8 cellular contexts compared by ENCODE assay signal in the genomic region with DNA sequence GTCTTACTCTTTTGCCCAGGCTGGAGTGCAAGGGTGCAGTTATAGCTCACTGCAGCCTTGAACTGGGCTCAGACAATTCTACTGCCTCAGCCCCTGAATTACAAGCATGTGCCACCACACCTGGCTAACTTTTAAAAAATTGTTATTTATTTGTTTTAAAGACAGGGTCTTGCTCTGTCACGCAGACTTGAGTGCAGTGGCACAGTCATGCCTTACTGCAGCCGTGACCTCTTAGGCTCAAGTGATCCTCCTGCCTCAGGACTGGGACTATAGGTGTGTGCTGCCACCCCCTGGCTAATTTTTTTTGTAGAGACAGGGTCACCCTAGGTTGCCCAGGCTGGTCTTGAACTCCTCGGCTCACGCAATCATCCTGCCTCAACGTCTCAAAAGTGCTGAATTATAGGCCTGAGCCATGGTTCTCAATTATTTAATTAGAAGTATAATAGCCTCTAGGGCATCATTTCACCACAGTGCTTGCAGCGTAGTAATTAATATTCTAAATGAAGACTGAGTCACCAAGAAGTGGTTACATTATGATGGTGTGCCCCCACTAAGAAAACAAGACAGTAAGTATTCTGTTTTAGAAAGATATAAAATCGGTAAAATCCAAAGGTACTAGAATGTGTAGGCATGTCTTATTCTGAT.
DNase-seq lines count a peak whose midpoint lies in the region; ATAC-seq, FAIRE-seq and TF ChIP-seq lines count a peak whose summit lies in the region.

No MANE protein-coding gene starts in this region.

- TF ChIP-seq POLR2A in GM18505 (IDR thresholded peaks at IDR 0.05; ENCODE audit: borderline replicate concordance, extremely low read depth, insufficient read depth, insufficient read length) (no peak), K562 (conservative IDR thresholded peaks at IDR 0.05) (no peak), HepG2 (IDR thresholded peaks at IDR 0.05; ENCODE audit: insufficient read depth in 1 of 2, low read depth in 2 of 2, low read length in 2 of 2) (peak; percentile 25 to 33; a peak in 1 of 4 replicates), stomach (IDR thresholded peaks at IDR 0.05) (no peak)

- FAIRE-seq in K562 (lab: Jason Lieb, UNC): peak; percentile 86
- FAIRE-seq in HepG2 (lab: Jason Lieb, UNC): no peak

- 29% methylated on average over 7 of the region's 7 CpGs for WGBS in K562 (ENCODE audit: insufficient coverage, low coverage, missing lambda C conversion rate)
- 71% methylated on average over 7 of the region's 7 CpGs for WGBS in HepG2 (ENCODE audit: low lambda C conversion rate)
- 43 to 62% (median 49%) methylated on average over 7 of the region's 7 CpGs for WGBS in stomach, 5 donors

- intact Hi-C loops in K562 (cut with micrococcal nuclease) (loop anchor here (1.0 to 5.0 kb wide), 3 partner anchors 42 to 386 kb away; no protein-coding TSS in a partner anchor), HepG2 (cut with micrococcal nuclease; ENCODE audit: unreplicated experiment) (loop anchor here (1.0 to 5.0 kb wide), 4 partner anchors 36 to 371 kb away; no protein-coding TSS in a partner anchor), stomach (cut with DNase I; ENCODE audit: low total_unique reads) (no loop called here)

- TF ChIP-seq CTCF in K562 (IDR thresholded peaks at IDR 0.05 in 2 of 3, conservative IDR thresholded peaks at IDR 0.05 in 1 of 3; ENCODE audit: insufficient read depth in 2 of 3, low read depth in 1 of 3, low read length in 3 of 3) (peak; percentile 60 to 72 (median 66)), HepG2 (CRISPR knock-in tag; IDR thresholded peaks at IDR 0.05) (peak; percentile 76), stomach (IDR thresholded peaks at IDR 0.05) (peak in 4 of 7 experiments; percentile 24 to 66 (median 50))

- DNase-seq in AML-193 (lab: John Stamatoyannopoulos, UW) (peak; percentile 18 to 35), SK-N-DZ (ENCODE audit: low spot score) (peak; percentile 53), K562 (ENCODE audit: extremely low read depth in 1 of 4, low spot score in 3 of 4) (peak in 1 of 4 experiments; percentile 68), HepG2 (ENCODE audit: low spot score) (peak; percentile 53), stomach (peak; percentile 62)

- BruUV-seq in K562 (replicated peaks; lab: Mats Ljungman, UMichigan) (no TSS peak), HepG2 (replicated peaks; lab: Mats Ljungman, UMichigan) (no TSS peak)

- ATAC-seq in GM18505 (IDR thresholded peaks at IDR 0.05; ENCODE audit: unreplicated experiment) (peak; percentile 83), HG03175 (IDR thresholded peaks at IDR 0.05; ENCODE audit: unreplicated experiment) (peak; percentile 70), K562 (peak; percentile 99), HepG2 (peak; percentile 77), GM21367 (IDR thresholded peaks at IDR 0.05; ENCODE audit: unreplicated experiment) (no peak)

- H4K20me1 ChIP-seq in K562 (replicated peaks; ENCODE audit: control insufficient read depth, insufficient read depth, low read length): no peaks in the 10 kb centered on the region
- peaks cover 100% of the 10 kb centered on the region for H4K20me1 ChIP-seq in HepG2 (ENCODE audit: insufficient read depth, low read length)

- peak; percentile 81 to 87 for TF ChIP-seq RAD21 in K562 (CRISPR knock-in tag; conservative IDR thresholded peaks at IDR 0.05 in 1 of 2, IDR thresholded peaks at IDR 0.05 in 1 of 2)
- TF ChIP-seq RAD21 in HepG2 (CRISPR knock-in tag; IDR thresholded peaks at IDR 0.05): peak; percentile 70

- H3K4me2 ChIP-seq in K562 (ENCODE audit: insufficient read depth, low read length) (no peak overlapping the region), HepG2 (ENCODE audit: low read depth, low read length) (peak overlapping the region; percentile 19; the same call in 1 of the 2 replicates)

- H3K36me3 ChIP-seq in K562 (ENCODE audit: control insufficient read depth, insufficient read depth, low read length) (0 out of 3 replicates have a peak, but pooled peaks cover 3% of the 10 kb centered on the region), HepG2 (replicated peaks in 1 of 2; ENCODE audit: control insufficient read depth in 1 of 2, insufficient read depth in 2 of 2, low read length in 2 of 2) (peaks cover 1 to 57% of the 10 kb centered on the region in 2 experiments), stomach (no peaks in the 10 kb centered on the region)

- H3K79me2 ChIP-seq in K562 (ENCODE audit: control insufficient read depth, insufficient read depth, low read length) (no peaks in the 10 kb centered on the region; the same call in 2 of the 3 replicates), HepG2 (ENCODE audit: insufficient read depth, low read length) (peaks cover 100% of the 10 kb centered on the region)

- H3K27me3 ChIP-seq in K562 (ENCODE audit: control insufficient read depth in 2 of 2, insufficient read depth in 2 of 2, low read length in 2 of 2) (no peaks in the 10 kb centered on the region), HepG2 (ENCODE audit: control insufficient read depth in 1 of 2, insufficient read depth in 2 of 2, low read length in 2 of 2) (no peaks in the 10 kb centered on the region), stomach (no peaks in the 10 kb centered on the region)

- H3K9me1 ChIP-seq in K562 (ENCODE audit: control insufficient read depth, insufficient read depth, low read length): no peaks in the 10 kb centered on the region

- H3K4me3 ChIP-seq in K562 (no peak overlapping the region), HepG2 (replicated peaks in 1 of 3; ENCODE audit: insufficient read depth in 1 of 3, low read depth in 2 of 3, low read length in 3 of 3) (no peak overlapping the region), stomach (no peak overlapping the region)

- H3K9ac ChIP-seq in K562 (ENCODE audit: insufficient read depth in 1 of 2, low read depth in 2 of 2, low read length in 2 of 2): no peak overlapping the region
- no peak overlapping the region for H3K9ac ChIP-seq in HepG2 (ENCODE audit: insufficient read depth, low read depth, low read length)

- CTCF ChIA-PET in K562 (lab: Yijun Ruan, JAX; ENCODE audit: low intra/inter-chr PET ratio): interaction anchor here (0.6 to 2.0 kb wide), 4 partner anchors 30 to 385 kb away, joined by 3 to 15 read pairs (median 4); no protein-coding TSS in a partner anchor
- CTCF ChIA-PET in HepG2 (lab: Yijun Ruan, JAX; ENCODE audit: low intra/inter-chr PET ratio, low total read pairs): interaction anchor here (0.8 to 3.4 kb wide), 5 partner anchors 42 to 152 kb away, joined by 3 to 24 read pairs (median 4); no protein-coding TSS in a partner anchor

- TF ChIP-seq EP300 in K562 (IDR thresholded peaks at IDR 0.05; ENCODE audit: low read length) (no peak), HepG2 (IDR thresholded peaks at IDR 0.05; ENCODE audit: low read depth in 2 of 2, low read length in 2 of 2) (no peak), HepG2 (CRISPR knock-in tag; IDR thresholded peaks at IDR 0.05; ENCODE audit: borderline replicate concordance) (no peak), stomach (IDR thresholded peaks at IDR 0.05) (no peak)

- H3K9me3 ChIP-seq in K562 (replicated peaks; ENCODE audit: control insufficient read depth, insufficient read depth, low read depth, low read length): no peaks in the 10 kb centered on the region
- H3K9me3 ChIP-seq in HepG2 (ENCODE audit: low read length): no peaks in the 10 kb centered on the region
- H3K9me3 ChIP-seq in stomach: no peaks in the 10 kb centered on the region

- H3K4me1 ChIP-seq in K562 (replicated peaks in 1 of 2; ENCODE audit: control insufficient read depth in 2 of 2, insufficient read depth in 2 of 2, low read length in 2 of 2) (peaks cover 0 to 8% of the 10 kb centered on the region in 2 experiments; a peak in 2 of 5 replicates), HepG2 (ENCODE audit: insufficient read depth, low read length) (peaks cover 100% of the 10 kb centered on the region), stomach (peaks cover 0 to 57% (median 24%) of the 10 kb centered on the region in 4 donors)

- H2AFZ ChIP-seq in K562 (ENCODE audit: low read depth, low read length): no peak overlapping the region
- H2AFZ ChIP-seq in HepG2 (ENCODE audit: low read length): no peak overlapping the region

- H3K27ac ChIP-seq in K562 (ENCODE audit: extremely low read depth, low read depth, low read length) (no peak overlapping the region), HepG2 (ENCODE audit: extremely low read length, insufficient read depth, low read length) (no peak overlapping the region), stomach (no peak overlapping the region)

- in situ Hi-C loops in K562 (cut with MboI) (loop anchor here (5.0 kb wide), 1 partner anchor 141 kb away; no protein-coding TSS in a partner anchor), HepG2 (cut with HindIII; ENCODE audit: extremely low pct_ligation_motif_present, low pct_unique_long_range_greater_than_20kb) (loop anchor here (5.0 kb wide), 1 partner anchor 141 kb away; no protein-coding TSS in a partner anchor)

- POLR2A ChIA-PET in K562 (lab: Yijun Ruan, JAX): interaction anchor here (0.7 to 1.0 kb wide), 3 partner anchors 11 to 1221 kb away, joined by 3 to 5 read pairs (median 3); no protein-coding TSS in a partner anchor
- POLR2A ChIA-PET in HepG2 (lab: Yijun Ruan, JAX): interaction anchor here (0.6 to 0.8 kb wide), 2 partner anchors 123 to 192 kb away, joined by 3 read pairs; no protein-coding TSS in a partner anchor

TF ChIP-seq in K562, 482 proteins besides CTCF, POLR2A, EP300 and RAD21 (continues in another document):
- no peak for TF ChIP-seq EWSR1 (IDR thresholded peaks at IDR 0.05; ENCODE audit: borderline replicate concordance, low read depth, partially characterized antibody)

TF ChIP-seq in HepG2, 621 proteins besides CTCF, POLR2A, EP300 and RAD21 (continues in another document):
- peak; percentile 57; the same call in 1 of the 2 replicates for TF ChIP-seq RXRA (CRISPR knock-in tag; IDR thresholded peaks at IDR 0.05)
- peak; percentile 16; the same call in 1 of the 2 replicates for TF ChIP-seq REPIN1 (CRISPR knock-in tag; IDR thresholded peaks at IDR 0.05; ENCODE audit: borderline replicate concordance, low read depth)
- TF ChIP-seq, protein P1, sequence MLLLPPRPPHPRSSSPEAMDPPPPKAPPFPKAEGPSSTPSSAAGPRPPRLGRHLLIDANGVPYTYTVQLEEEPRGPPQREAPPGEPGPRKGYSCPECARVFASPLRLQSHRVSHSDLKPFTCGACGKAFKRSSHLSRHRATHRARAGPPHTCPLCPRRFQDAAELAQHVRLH (CRISPR knock-in tag; IDR thresholded peaks at IDR 0.05; ENCODE audit: borderline replicate concordance, low read depth): peak; percentile 44; the same call in 1 of the 2 replicates
- TF ChIP-seq TGIF2 (CRISPR knock-in tag; IDR thresholded peaks at IDR 0.05): 0 out of 2 replicates have a peak, but pooled peaks have one; percentile 10
- peak; percentile 54; the same call in 1 of the 2 replicates for TF ChIP-seq SSRP1 (CRISPR knock-in tag; IDR thresholded peaks at IDR 0.05)
- 0 out of 2 replicates have a peak, but pooled peaks have one; percentile 34 for TF ChIP-seq TARDBP (CRISPR knock-in tag; IDR thresholded peaks at IDR 0.05)

Comparison
In these comparisons a context has a peak if more than half of its experiments do, and no peak if none do; other contexts are left out.
1. POLR2A ChIP-seq: peak in HepG2 (2 of 2); none in GM18505 (single experiment), K562 (single experiment) and stomach (0 of 4).
2. Peak in every context shown above with its lines, with median percentiles within 50 percentile points of each other: CTCF ChIP-seq.